ENCODE assay signal across 1 cellular context in genomic region chr11:6418199-6418957, GRCh38.
TF ChIP-seq lines count a peak whose summit lies in the region.

No MANE protein-coding gene starts in this region.

TF ChIP-seq in H1, 55 proteins besides CTCF, POLR2A, EP300 and RAD21:
- TF ChIP-seq CEBPB (IDR thresholded peaks at IDR 0.05; ENCODE audit: low read depth, low read length) (no peak), ATF3 (IDR thresholded peaks at IDR 0.05; ENCODE audit: insufficient read depth, low read depth, low read length) (no peak), SUZ12 (IDR thresholded peaks at IDR 0.05; ENCODE audit: low read length) (no peak), RXRA (IDR thresholded peaks at IDR 0.05; ENCODE audit: insufficient read depth, low read depth, low read length) (no peak), KDM1A (IDR thresholded peaks at IDR 0.05; ENCODE audit: borderline replicate concordance, low read length) (0 out of 2 replicates have a peak, but pooled peaks have one; percentile 1), CHD7 (IDR thresholded peaks at IDR 0.05; ENCODE audit: insufficient replicate concordance, low read length) (no peak), PHF8 (conservative IDR thresholded peaks at IDR 0.05; ENCODE audit: low read depth, low read length) (no peak; the same call in 1 of the 2 replicates), SAP30 (IDR thresholded peaks at IDR 0.05; ENCODE audit: insufficient read depth, insufficient replicate concordance, low read length) (peak; percentile 52), MAFK (IDR thresholded peaks at IDR 0.05; ENCODE audit: low read depth, low read length) (no peak), FOSL1 (IDR thresholded peaks at IDR 0.05; ENCODE audit: insufficient read depth, low read depth, low read length) (no peak), YY1 (IDR thresholded peaks at IDR 0.05; ENCODE audit: low read depth, low read length) (no peak), SIRT6 (IDR thresholded peaks at IDR 0.05; ENCODE audit: low read length) (no peak), SIN3A (conservative IDR thresholded peaks at IDR 0.05 in 1 of 2, IDR thresholded peaks at IDR 0.05 in 1 of 2; ENCODE audit: low read depth in 1 of 2, low read length in 2 of 2) (peak; percentile 48 to 62; a peak in 1 of 4 replicates), SP4 (IDR thresholded peaks at IDR 0.05; ENCODE audit: low read length) (no peak), CTBP2 (IDR thresholded peaks at IDR 0.05; ENCODE audit: borderline replicate concordance, insufficient read depth, insufficient read length, low read length) (no peak), TAF7 (optimal IDR thresholded peaks at IDR 0.05; ENCODE audit: borderline replicate concordance, low read depth, low read length) (no peak), ASH2L (IDR thresholded peaks at IDR 0.05; ENCODE audit: low read length) (peak; percentile 51), GTF2F1 (IDR thresholded peaks at IDR 0.05; ENCODE audit: borderline replicate concordance, low read depth, low read length) (no peak), TBP (IDR thresholded peaks at IDR 0.05; ENCODE audit: low read depth, low read length) (no peak), BRCA1 (IDR thresholded peaks at IDR 0.05; ENCODE audit: low read depth, low read length) (no peak), CHD2 (IDR thresholded peaks at IDR 0.05; ENCODE audit: low read length) (no peak), EGR1 (IDR thresholded peaks at IDR 0.05; ENCODE audit: borderline replicate concordance, low read depth, low read length) (no peak), TCF12 (IDR thresholded peaks at IDR 0.05; ENCODE audit: low read depth, low read length) (no peak), GABPA (IDR thresholded peaks at IDR 0.05; ENCODE audit: borderline replicate concordance, insufficient read depth, low read length) (no peak), RBBP5 (IDR thresholded peaks at IDR 0.05; ENCODE audit: borderline replicate concordance, low read depth, low read length) (no peak)
- TF ChIP-seq, protein P1, sequence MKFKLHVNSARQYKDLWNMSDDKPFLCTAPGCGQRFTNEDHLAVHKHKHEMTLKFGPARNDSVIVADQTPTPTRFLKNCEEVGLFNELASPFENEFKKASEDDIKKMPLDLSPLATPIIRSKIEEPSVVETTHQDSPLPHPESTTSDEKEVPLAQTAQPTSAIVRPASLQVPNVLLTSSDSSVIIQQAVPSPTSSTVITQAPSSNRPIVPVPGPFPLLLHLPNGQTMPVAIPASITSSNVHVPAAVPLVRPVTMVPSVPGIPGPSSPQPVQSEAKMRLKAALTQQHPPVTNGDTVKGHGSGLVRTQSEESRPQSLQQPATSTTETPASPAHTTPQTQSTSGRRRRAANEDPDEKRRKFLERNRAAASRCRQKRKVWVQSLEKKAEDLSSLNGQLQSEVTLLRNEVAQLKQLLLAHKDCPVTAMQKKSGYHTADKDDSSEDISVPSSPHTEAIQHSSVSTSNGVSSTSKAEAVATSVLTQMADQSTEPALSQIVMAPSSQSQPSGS (IDR thresholded peaks at IDR 0.05; ENCODE audit: low read length), result no peak
